In genomic region chr2:187552959-187553681, GRCh38 we compare ENCODE assay signal across 1 cellular context.
TF ChIP-seq lines count a peak whose summit lies in the region.

No MANE protein-coding gene starts in this region.

TF ChIP-seq in K562, 482 proteins besides CTCF, POLR2A, EP300 and RAD21 (continued from another document and continues in another):
- TF ChIP-seq BMI1 (IDR thresholded peaks at IDR 0.05; ENCODE audit: low read length) (no peak), PTBP1 (IDR thresholded peaks at IDR 0.05; ENCODE audit: low read depth, low read length) (no peak), TCFL5 (CRISPR knock-in tag; conservative IDR thresholded peaks at IDR 0.05) (no peak), STAT5A (IDR thresholded peaks at IDR 0.05; ENCODE audit: borderline replicate concordance, low read length) (no peak; the same call in 1 of the 2 replicates), ZNF174 (CRISPR knock-in tag; IDR thresholded peaks at IDR 0.05) (no peak), NFE2L1 (tag; IDR thresholded peaks at IDR 0.05; ENCODE audit: borderline replicate concordance, low read depth) (no peak), RB1 (IDR thresholded peaks at IDR 0.05; ENCODE audit: low read depth) (no peak), KLF1 (tag; IDR thresholded peaks at IDR 0.05) (no peak), KDM4B (IDR thresholded peaks at IDR 0.05; ENCODE audit: borderline replicate concordance in 2 of 2, low read depth in 1 of 2) (no peak), KLF6 (CRISPR knock-in tag; IDR thresholded peaks at IDR 0.05; ENCODE audit: borderline replicate concordance) (no peak), WHSC1 (IDR thresholded peaks at IDR 0.05; ENCODE audit: low read length) (no peak), ZNF253 (CRISPR knock-in tag; conservative IDR thresholded peaks at IDR 0.05) (0 out of 2 replicates have a peak, but pooled peaks have one; percentile 47), SMARCA4 (IDR thresholded peaks at IDR 0.05) (peak; percentile 97), ZBTB7A (IDR thresholded peaks at IDR 0.05; ENCODE audit: borderline replicate concordance, control insufficient read depth, low read depth, low read length) (no peak), DACH1 (IDR thresholded peaks at IDR 0.05; ENCODE audit: partially characterized antibody) (peak; percentile 80), TFE3 (CRISPR knock-in tag; IDR thresholded peaks at IDR 0.05) (no peak), ZNF707 (CRISPR knock-in tag; conservative IDR thresholded peaks at IDR 0.05) (no peak), ZNF395 (CRISPR knock-in tag; IDR thresholded peaks at IDR 0.05) (0 out of 2 replicates have a peak, but pooled peaks have one; percentile 32), SP2 (IDR thresholded peaks at IDR 0.05; ENCODE audit: extremely low read depth, low read depth, low read length, poor library complexity, severe bottlenecking) (no peak), POLR2AphosphoS2 (IDR thresholded peaks at IDR 0.05; ENCODE audit: low read length) (no peak), FOXO4 (CRISPR knock-in tag; IDR thresholded peaks at IDR 0.05) (no peak)
- TF ChIP-seq, protein P1, sequence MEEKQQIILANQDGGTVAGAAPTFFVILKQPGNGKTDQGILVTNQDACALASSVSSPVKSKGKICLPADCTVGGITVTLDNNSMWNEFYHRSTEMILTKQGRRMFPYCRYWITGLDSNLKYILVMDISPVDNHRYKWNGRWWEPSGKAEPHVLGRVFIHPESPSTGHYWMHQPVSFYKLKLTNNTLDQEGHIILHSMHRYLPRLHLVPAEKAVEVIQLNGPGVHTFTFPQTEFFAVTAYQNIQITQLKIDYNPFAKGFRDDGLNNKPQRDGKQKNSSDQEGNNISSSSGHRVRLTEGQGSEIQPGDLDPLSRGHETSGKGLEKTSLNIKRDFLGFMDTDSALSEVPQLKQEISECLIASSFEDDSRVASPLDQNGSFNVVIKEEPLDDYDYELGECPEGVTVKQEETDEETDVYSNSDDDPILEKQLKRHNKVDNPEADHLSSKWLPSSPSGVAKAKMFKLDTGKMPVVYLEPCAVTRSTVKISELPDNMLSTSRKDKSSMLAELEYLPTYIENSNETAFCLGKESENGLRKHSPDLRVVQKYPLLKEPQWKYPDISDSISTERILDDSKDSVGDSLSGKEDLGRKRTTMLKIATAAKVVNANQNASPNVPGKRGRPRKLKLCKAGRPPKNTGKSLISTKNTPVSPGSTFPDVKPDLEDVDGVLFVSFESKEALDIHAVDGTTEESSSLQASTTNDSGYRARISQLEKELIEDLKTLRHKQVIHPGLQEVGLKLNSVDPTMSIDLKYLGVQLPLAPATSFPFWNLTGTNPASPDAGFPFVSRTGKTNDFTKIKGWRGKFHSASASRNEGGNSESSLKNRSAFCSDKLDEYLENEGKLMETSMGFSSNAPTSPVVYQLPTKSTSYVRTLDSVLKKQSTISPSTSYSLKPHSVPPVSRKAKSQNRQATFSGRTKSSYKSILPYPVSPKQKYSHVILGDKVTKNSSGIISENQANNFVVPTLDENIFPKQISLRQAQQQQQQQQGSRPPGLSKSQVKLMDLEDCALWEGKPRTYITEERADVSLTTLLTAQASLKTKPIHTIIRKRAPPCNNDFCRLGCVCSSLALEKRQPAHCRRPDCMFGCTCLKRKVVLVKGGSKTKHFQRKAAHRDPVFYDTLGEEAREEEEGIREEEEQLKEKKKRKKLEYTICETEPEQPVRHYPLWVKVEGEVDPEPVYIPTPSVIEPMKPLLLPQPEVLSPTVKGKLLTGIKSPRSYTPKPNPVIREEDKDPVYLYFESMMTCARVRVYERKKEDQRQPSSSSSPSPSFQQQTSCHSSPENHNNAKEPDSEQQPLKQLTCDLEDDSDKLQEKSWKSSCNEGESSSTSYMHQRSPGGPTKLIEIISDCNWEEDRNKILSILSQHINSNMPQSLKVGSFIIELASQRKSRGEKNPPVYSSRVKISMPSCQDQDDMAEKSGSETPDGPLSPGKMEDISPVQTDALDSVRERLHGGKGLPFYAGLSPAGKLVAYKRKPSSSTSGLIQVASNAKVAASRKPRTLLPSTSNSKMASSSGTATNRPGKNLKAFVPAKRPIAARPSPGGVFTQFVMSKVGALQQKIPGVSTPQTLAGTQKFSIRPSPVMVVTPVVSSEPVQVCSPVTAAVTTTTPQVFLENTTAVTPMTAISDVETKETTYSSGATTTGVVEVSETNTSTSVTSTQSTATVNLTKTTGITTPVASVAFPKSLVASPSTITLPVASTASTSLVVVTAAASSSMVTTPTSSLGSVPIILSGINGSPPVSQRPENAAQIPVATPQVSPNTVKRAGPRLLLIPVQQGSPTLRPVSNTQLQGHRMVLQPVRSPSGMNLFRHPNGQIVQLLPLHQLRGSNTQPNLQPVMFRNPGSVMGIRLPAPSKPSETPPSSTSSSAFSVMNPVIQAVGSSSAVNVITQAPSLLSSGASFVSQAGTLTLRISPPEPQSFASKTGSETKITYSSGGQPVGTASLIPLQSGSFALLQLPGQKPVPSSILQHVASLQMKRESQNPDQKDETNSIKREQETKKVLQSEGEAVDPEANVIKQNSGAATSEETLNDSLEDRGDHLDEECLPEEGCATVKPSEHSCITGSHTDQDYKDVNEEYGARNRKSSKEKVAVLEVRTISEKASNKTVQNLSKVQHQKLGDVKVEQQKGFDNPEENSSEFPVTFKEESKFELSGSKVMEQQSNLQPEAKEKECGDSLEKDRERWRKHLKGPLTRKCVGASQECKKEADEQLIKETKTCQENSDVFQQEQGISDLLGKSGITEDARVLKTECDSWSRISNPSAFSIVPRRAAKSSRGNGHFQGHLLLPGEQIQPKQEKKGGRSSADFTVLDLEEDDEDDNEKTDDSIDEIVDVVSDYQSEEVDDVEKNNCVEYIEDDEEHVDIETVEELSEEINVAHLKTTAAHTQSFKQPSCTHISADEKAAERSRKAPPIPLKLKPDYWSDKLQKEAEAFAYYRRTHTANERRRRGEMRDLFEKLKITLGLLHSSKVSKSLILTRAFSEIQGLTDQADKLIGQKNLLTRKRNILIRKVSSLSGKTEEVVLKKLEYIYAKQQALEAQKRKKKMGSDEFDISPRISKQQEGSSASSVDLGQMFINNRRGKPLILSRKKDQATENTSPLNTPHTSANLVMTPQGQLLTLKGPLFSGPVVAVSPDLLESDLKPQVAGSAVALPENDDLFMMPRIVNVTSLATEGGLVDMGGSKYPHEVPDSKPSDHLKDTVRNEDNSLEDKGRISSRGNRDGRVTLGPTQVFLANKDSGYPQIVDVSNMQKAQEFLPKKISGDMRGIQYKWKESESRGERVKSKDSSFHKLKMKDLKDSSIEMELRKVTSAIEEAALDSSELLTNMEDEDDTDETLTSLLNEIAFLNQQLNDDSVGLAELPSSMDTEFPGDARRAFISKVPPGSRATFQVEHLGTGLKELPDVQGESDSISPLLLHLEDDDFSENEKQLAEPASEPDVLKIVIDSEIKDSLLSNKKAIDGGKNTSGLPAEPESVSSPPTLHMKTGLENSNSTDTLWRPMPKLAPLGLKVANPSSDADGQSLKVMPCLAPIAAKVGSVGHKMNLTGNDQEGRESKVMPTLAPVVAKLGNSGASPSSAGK (IDR thresholded peaks at IDR 0.05) = peak; percentile 45; the same call in 1 of the 2 replicates
- TF ChIP-seq, protein P2, sequence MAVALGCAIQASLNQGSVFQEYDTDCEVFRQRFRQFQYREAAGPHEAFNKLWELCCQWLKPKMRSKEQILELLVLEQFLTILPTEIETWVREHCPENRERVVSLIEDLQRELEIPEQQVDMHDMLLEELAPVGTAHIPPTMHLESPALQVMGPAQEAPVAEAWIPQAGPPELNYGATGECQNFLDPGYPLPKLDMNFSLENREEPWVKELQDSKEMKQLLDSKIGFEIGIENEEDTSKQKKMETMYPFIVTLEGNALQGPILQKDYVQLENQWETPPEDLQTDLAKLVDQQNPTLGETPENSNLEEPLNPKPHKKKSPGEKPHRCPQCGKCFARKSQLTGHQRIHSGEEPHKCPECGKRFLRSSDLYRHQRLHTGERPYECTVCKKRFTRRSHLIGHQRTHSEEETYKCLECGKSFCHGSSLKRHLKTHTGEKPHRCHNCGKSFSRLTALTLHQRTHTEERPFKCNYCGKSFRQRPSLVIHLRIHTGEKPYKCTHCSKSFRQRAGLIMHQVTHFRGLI (CRISPR knock-in tag; IDR thresholded peaks at IDR 0.05) = no peak
